1 cellular context compared by ENCODE assay signal in the genomic region with DNA sequence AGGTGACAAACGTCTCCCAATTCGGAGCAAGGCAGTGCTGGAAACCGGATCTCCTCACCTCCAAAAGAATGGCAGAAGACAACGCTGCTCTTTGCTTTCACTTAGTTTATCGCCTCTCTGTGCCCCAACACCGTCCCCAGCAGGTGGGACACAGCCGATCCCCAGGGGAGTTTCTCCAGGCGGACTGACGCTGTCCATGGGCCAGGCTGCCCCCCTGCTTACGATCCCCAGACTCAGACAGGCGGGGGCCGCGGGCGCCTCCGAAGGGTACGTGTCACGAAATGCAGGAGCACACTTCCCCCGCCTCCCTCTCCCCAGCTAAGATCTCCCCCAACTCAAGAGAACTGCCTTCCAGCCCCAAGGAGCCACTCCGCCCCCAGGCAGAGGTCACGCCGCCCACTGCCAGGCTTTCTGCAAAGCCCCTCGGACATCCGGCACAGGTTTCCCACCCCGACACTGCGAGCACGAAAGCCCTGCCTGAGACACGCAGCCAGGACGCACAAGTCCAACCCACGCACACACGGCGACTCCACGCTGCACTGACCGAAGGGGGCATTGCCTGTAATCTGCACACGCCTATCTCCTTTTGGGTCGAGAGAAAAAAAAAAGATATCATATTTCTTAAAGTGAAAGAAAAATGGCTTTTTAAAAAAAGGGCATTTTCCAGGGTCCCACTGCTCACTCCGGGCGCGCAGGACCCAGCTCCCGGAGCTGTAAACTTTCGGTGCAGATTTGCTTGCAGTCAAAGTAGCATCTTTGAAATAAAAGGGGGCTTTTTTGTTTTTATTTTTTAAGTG.
A peak's percentile ranks its signal among the peaks of the same experiment; 100 is the strongest.
TF ChIP-seq lines count a peak whose summit lies in the region.

No MANE protein-coding gene starts in this region.

TF ChIP-seq in endothelial cell of umbilical vein, 7 proteins besides CTCF, POLR2A, EP300 and RAD21:
- TF ChIP-seq, protein P1, sequence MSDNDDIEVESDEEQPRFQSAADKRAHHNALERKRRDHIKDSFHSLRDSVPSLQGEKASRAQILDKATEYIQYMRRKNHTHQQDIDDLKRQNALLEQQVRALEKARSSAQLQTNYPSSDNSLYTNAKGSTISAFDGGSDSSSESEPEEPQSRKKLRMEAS (IDR thresholded peaks at IDR 0.05; ENCODE audit: insufficient read depth, insufficient read length): no peak
- TF ChIP-seq POLR2AphosphoS5 (IDR thresholded peaks at IDR 0.05; ENCODE audit: insufficient read depth, low read depth, low read length): peak; percentile 28
